Comparison of ENCODE assay signal across 8 cellular contexts in genomic region chr12:132506328-132506727, GRCh38. TPM values are rescaled to one million over a fixed set of nuclear protein-coding genes. Genes with fewer than 3 reads are reported as not detected.
DNase-seq lines count a peak whose midpoint lies in the region; ATAC-seq, FAIRE-seq and TF ChIP-seq lines count a peak whose summit lies in the region.

No MANE protein-coding gene starts in this region.

- H3K27me3 Mint-ChIP-seq in chondrocyte (ENCODE audit: low read depth) (no peaks in the 10 kb centered on the region), nephron (ENCODE audit: low read depth) (no peaks in the 10 kb centered on the region)

- H3K79me2 ChIP-seq in HepG2 (ENCODE audit: insufficient read depth, low read length), result peaks cover 43% of the 10 kb centered on the region

- intact Hi-C loops in HepG2 (cut with micrococcal nuclease; ENCODE audit: unreplicated experiment), result no loop called here

- no peak overlapping the region for H3K9ac ChIP-seq in HepG2 (ENCODE audit: insufficient read depth, low read depth, low read length)

- FAIRE-seq in HepG2 (lab: Jason Lieb, UNC), result no peak

- no peak for TF ChIP-seq CTCF in AG04449 (IDR thresholded peaks at IDR 0.05; ENCODE audit: insufficient read depth, low read length, missing control alignments)
- TF ChIP-seq CTCF in chondrocyte (IDR thresholded peaks at IDR 0.05), result no peak
- TF ChIP-seq CTCF in nephron (IDR thresholded peaks at IDR 0.05; ENCODE audit: unreplicated experiment in 3 of 3), result no peak
- no peak for TF ChIP-seq CTCF in HepG2 (CRISPR knock-in tag; IDR thresholded peaks at IDR 0.05)

- in situ Hi-C loops in HepG2 (cut with HindIII; ENCODE audit: extremely low pct_ligation_motif_present, low pct_unique_long_range_greater_than_20kb), result no loop called here

- peaks cover 61% of the 10 kb centered on the region for H4K20me1 ChIP-seq in HepG2 (ENCODE audit: insufficient read depth, low read length)

- no peaks in the 10 kb centered on the region for H3K27me3 ChIP-seq in HepG2 (ENCODE audit: control insufficient read depth in 1 of 2, insufficient read depth in 2 of 2, low read length in 2 of 2)

- H3K4me3 ChIP-seq in AG04449 (ENCODE audit: low read depth, low read length) (peak overlapping the region; percentile 10; the same call in 1 of the 2 replicates), HepG2 (replicated peaks in 1 of 3; ENCODE audit: insufficient read depth in 1 of 3, low read depth in 2 of 3, low read length in 3 of 3) (no peak overlapping the region)

- TF ChIP-seq POLR2A in HepG2 (IDR thresholded peaks at IDR 0.05; ENCODE audit: insufficient read depth in 1 of 2, low read depth in 2 of 2, low read length in 2 of 2), result no peak

- H3K4me2 ChIP-seq in HepG2 (ENCODE audit: low read depth, low read length), result no peak overlapping the region

- H3K27ac ChIP-seq in HepG2 (ENCODE audit: extremely low read length, insufficient read depth, low read length), result no peak overlapping the region

- peaks cover 28% of the 10 kb centered on the region for H3K4me1 Mint-ChIP-seq in chondrocyte (ENCODE audit: low read depth)
- peaks cover 37% of the 10 kb centered on the region for H3K4me1 Mint-ChIP-seq in nephron

- H2AFZ ChIP-seq in HepG2 (ENCODE audit: low read length), result no peak overlapping the region

- no peak for DNase-seq in AG04449 (ENCODE audit: low read depth, low spot score)
- no peak for DNase-seq in chondrocyte (ENCODE audit: low spot score)
- DNase-seq in HepG2 (ENCODE audit: low spot score), result no peak
- DNase-seq in iPS-NIHi7 (ENCODE audit: extremely low spot score), result no peak
- no peak for DNase-seq in epidermal melanocyte (ENCODE audit: insufficient read length, low spot score)

- no peak for TF ChIP-seq RAD21 in HepG2 (CRISPR knock-in tag; IDR thresholded peaks at IDR 0.05)

- BruUV-seq in HepG2 (replicated peaks; lab: Mats Ljungman, UMichigan), result no TSS peak

- H3K27ac Mint-ChIP-seq in chondrocyte (ENCODE audit: unreplicated experiment) (peak overlapping the region; percentile 82), nephron (peak overlapping the region; percentile 91 to 98 (median 98))

- no peak for TF ChIP-seq EP300 in HepG2 (IDR thresholded peaks at IDR 0.05; ENCODE audit: low read depth in 2 of 2, low read length in 2 of 2)
- no peak for TF ChIP-seq EP300 in HepG2 (CRISPR knock-in tag; IDR thresholded peaks at IDR 0.05; ENCODE audit: borderline replicate concordance)

- H3K4me3 Mint-ChIP-seq in chondrocyte (ENCODE audit: unreplicated experiment) (peak overlapping the region; percentile 50), nephron (peak overlapping the region; percentile 66 to 74 (median 68))

- no peaks in the 10 kb centered on the region for H3K9me3 Mint-ChIP-seq in chondrocyte (ENCODE audit: low read depth)
- H3K9me3 Mint-ChIP-seq in nephron, result no peaks in the 10 kb centered on the region

- POLR2A ChIA-PET in AG04449 (lab: Yijun Ruan, JAX) (no interaction called here), HepG2 (lab: Yijun Ruan, JAX) (interaction anchor here (0.6 kb wide), 1 partner anchor 185 kb away, joined by 3 read pairs; no protein-coding TSS in a partner anchor)

- H3K4me1 ChIP-seq in HepG2 (ENCODE audit: insufficient read depth, low read length), result peaks cover 17% of the 10 kb centered on the region

- 94% methylated on average over 6 of the region's 11 CpGs for WGBS in HepG2 (ENCODE audit: low lambda C conversion rate)

- H3K36me3 Mint-ChIP-seq in chondrocyte (ENCODE audit: low read depth) (no peaks in the 10 kb centered on the region), nephron (ENCODE audit: low read depth) (no peaks in the 10 kb centered on the region)

- H3K36me3 ChIP-seq in HepG2 (replicated peaks in 1 of 2; ENCODE audit: control insufficient read depth in 1 of 2, insufficient read depth in 2 of 2, low read length in 2 of 2), result peaks cover 2 to 3% of the 10 kb centered on the region in 2 experiments; a peak in 2 of 5 replicates

- H3K9me3 ChIP-seq in HepG2 (ENCODE audit: low read length), result no peaks in the 10 kb centered on the region

- peak; percentile 4 for ATAC-seq in HG03432 (IDR thresholded peaks at IDR 0.05; ENCODE audit: unreplicated experiment)
- no peak for ATAC-seq in HG02840 (IDR thresholded peaks at IDR 0.05; ENCODE audit: low FRiP score, unreplicated experiment)
- ATAC-seq in HepG2, result no peak

- CTCF ChIA-PET in AG04449 (lab: Yijun Ruan, JAX) (interaction anchor here (0.6 to 2.6 kb wide), 4 partner anchors 9 to 91 kb away, joined by 3 to 14 read pairs (median 4); no protein-coding TSS in a partner anchor), HepG2 (lab: Yijun Ruan, JAX; ENCODE audit: low intra/inter-chr PET ratio, low total read pairs) (no interaction called here)

TF ChIP-seq in HepG2, 621 proteins besides CTCF, POLR2A, EP300 and RAD21:
- TF ChIP-seq REPIN1 (CRISPR knock-in tag; IDR thresholded peaks at IDR 0.05; ENCODE audit: borderline replicate concordance, low read depth) (no peak), ZNF10 (CRISPR knock-in tag; IDR thresholded peaks at IDR 0.05; ENCODE audit: borderline replicate concordance, low read depth) (no peak), KMT2B (CRISPR knock-in tag; IDR thresholded peaks at IDR 0.05) (no peak), MAFK (conservative IDR thresholded peaks at IDR 0.05 in 1 of 2, IDR thresholded peaks at IDR 0.05 in 1 of 2; ENCODE audit: low read length in 2 of 2) (peak in 1 of 2 experiments; percentile 26; a peak in 1 of 4 replicates), MTF1 (CRISPR knock-in tag; IDR thresholded peaks at IDR 0.05) (no peak)

RNA-seq across cellular contexts. Expression of gene FBRSL1, which starts 16.4 kb away (rescaled TPM):
- total RNA-seq in chondrocyte, result 35.3 to 41.6 TPM (median 41.1 TPM) in 3 replicates
- total RNA-seq in HepG2 (2016; rRNA removed; fragmentation: Illumina TruSeq; extraction: Trizol), result 3.7 and 7.9 TPM in 2 replicates
- 2.7 and 3.6 TPM in 2 replicates for total RNA-seq in HepG2 (2016; cell fraction: cytosol; rRNA removed; fragmentation: Illumina TruSeq; extraction: Trizol; ENCODE audit: low read depth)
- 5.4 and 6.9 TPM in 2 replicates for total RNA-seq in HepG2 (2016; cell fraction: insoluble cytoplasmic fraction; rRNA removed; fragmentation: Illumina TruSeq; extraction: Trizol)
- 7.0 and 9.3 TPM in 2 replicates for total RNA-seq in HepG2 (2016; cell fraction: membrane; rRNA removed; fragmentation: Illumina TruSeq; extraction: Trizol)
- total RNA-seq in HepG2 (2016; cell fraction: nucleus; rRNA removed; fragmentation: Illumina TruSeq; extraction: Trizol), result 10.9 and 11.0 TPM in 2 replicates
- polyA plus RNA-seq in HepG2 (2011; rRNA removed), result 3.6 and 4.9 TPM in 2 replicates
- 3.0 and 6.0 TPM in 2 replicates for polyA plus RNA-seq in HepG2 (2011; cell fraction: cytosol; rRNA removed)
- 50.9 and 76.3 TPM in 2 replicates for polyA plus RNA-seq in HepG2 (2011; cell fraction: nucleus; rRNA removed)
- polyA plus RNA-seq in HepG2 (2012), result 25.5 and 31.0 TPM in 2 replicates
- polyA plus RNA-seq in HepG2 (2016; cell fraction: cytosol; fragmentation: Illumina TruSeq; extraction: Trizol; ENCODE audit: low read depth), result 5.9 and 6.4 TPM in 2 replicates
- 20.0 and 28.2 TPM in 2 replicates for polyA plus RNA-seq in HepG2 (2016; cell fraction: insoluble cytoplasmic fraction; fragmentation: Illumina TruSeq; extraction: Trizol; ENCODE audit: low read depth)
- polyA plus RNA-seq in HepG2 (2016; cell fraction: membrane; fragmentation: Illumina TruSeq; extraction: Trizol; ENCODE audit: low read depth), result 20.5 and 23.8 TPM in 2 replicates
- 64.1 and 69.3 TPM in 2 replicates for polyA plus RNA-seq in HepG2 (2016; cell fraction: nucleus; fragmentation: Illumina TruSeq; extraction: Trizol; ENCODE audit: insufficient read depth, low read depth)
- 3.8 and 7.6 TPM in 2 replicates for polyA minus RNA-seq in HepG2 (2011; rRNA and poly(A)+ RNA removed; ENCODE audit: low replicate concordance)
- 17.3 and 28.7 TPM in 2 replicates for polyA minus RNA-seq in HepG2 (2011; cell fraction: cytosol; rRNA and poly(A)+ RNA removed)
- polyA minus RNA-seq in HepG2 (2011; cell fraction: nucleus; rRNA and poly(A)+ RNA removed), result 8.5 and 11.2 TPM in 2 replicates
